Comparison of ENCODE assay signal across 16 cellular contexts in the genomic region with DNA sequence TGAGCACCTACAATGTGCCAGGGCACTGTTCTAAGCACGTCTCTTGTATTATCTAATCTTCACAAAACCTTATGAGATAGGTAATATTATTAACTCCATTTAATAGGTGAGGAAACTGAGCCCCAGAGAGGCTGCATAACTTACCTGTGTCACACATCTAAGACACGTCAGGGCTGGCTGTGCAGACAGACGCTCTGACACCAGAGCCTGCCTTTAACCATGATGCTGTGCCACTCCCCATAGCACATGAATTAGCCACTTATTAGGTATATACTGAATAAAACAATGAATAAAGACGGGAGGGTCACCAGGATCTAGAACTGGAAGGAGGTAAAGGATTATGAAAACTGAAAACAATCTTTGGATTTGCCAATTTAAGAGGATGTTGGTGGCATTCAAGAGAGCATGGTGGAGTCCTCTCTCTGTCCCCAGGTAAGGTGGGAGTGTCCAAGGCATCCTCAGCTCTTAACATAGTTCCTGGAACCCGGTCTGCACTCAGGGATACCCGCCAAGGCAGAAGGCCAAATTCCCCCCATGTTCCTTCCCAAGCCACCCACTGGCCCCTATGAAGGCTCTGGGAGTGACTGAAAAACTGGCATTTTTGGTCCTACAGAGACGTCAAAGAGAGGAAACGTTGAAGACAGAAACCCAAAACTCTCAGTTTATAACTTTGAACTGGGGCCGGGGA.
DNase-seq lines count a peak whose midpoint lies in the region; ATAC-seq lines count a peak whose summit lies in the region.
"Had no signal": no experiment of that assay in that cellular context is flagged by ENCODE, and none has a peak within 500 bp of the region (broad histone marks: within the 10 kb centered on the region; RNA-seq: fewer than 3 reads in every experiment).

No MANE protein-coding gene starts in this region.

- no peaks in the 10 kb centered on the region for H4K20me1 ChIP-seq in BLaER1

- peak overlapping the region; percentile 80 for H3K4me2 ChIP-seq in BLaER1

- H3K27ac ChIP-seq in BLaER1 (no peak overlapping the region), mucosa of rectum (ENCODE audit: low read depth in 2 of 2, low read length in 2 of 2) (peak overlapping the region; percentile 21 to 66)
- peak overlapping the region; percentile 87 for H3K27ac ChIP-seq in CD4-positive, CD25-positive, alpha-beta regulatory T cell (ENCODE audit: insufficient read depth, low read length, poor library complexity, severe bottlenecking)

- H3K9me3 Mint-ChIP-seq in CD4-positive, CD25-positive, alpha-beta regulatory T cell: peaks cover 0 to 2% (median 0%) of the 10 kb centered on the region in 7 donors

- H3K4me1 Mint-ChIP-seq in CD4-positive, CD25-positive, alpha-beta regulatory T cell: peaks cover 54 to 90% (median 75%) of the 10 kb centered on the region in 4 donors

- H3K36me3 ChIP-seq in BLaER1 (no peaks in the 10 kb centered on the region), mucosa of rectum (ENCODE audit: control insufficient read depth in 2 of 2, insufficient read depth in 2 of 2, low read length in 2 of 2) (no peaks in the 10 kb centered on the region)
- no peaks in the 10 kb centered on the region for H3K36me3 ChIP-seq in CD4-positive, CD25-positive, alpha-beta regulatory T cell (ENCODE audit: control insufficient read depth, insufficient read depth, low read length)
- H3K36me3 ChIP-seq: BE2C, transverse colon had no signal

- H3K9me3 ChIP-seq in BLaER1: no peaks in the 10 kb centered on the region
- no peaks in the 10 kb centered on the region for H3K9me3 ChIP-seq in CD4-positive, CD25-positive, alpha-beta regulatory T cell (ENCODE audit: control insufficient read depth in 2 of 2, low read length in 2 of 2)
- no peaks in the 10 kb centered on the region for H3K9me3 ChIP-seq in mucosa of rectum (ENCODE audit: control insufficient read depth in 2 of 2, low read length in 2 of 2)
- H3K9me3 ChIP-seq: BE2C, transverse colon had no signal

- no peak overlapping the region for H3K9ac ChIP-seq in BLaER1
- H3K9ac ChIP-seq in mucosa of rectum (ENCODE audit: low read depth in 1 of 2, low read length in 2 of 2): no peak overlapping the region

- H3K36me3 Mint-ChIP-seq in CD4-positive, CD25-positive, alpha-beta regulatory T cell: peaks cover 7% of the 10 kb centered on the region

- no peaks in the 10 kb centered on the region for H3K27me3 Mint-ChIP-seq in CD4-positive, CD25-positive, alpha-beta regulatory T cell

- no peaks in the 10 kb centered on the region for H3K27me3 ChIP-seq in BLaER1
- H3K27me3 ChIP-seq in CD4-positive, CD25-positive, alpha-beta regulatory T cell (ENCODE audit: control insufficient read depth, insufficient read depth, low read length): no peaks in the 10 kb centered on the region
- H3K27me3 ChIP-seq in mucosa of rectum (ENCODE audit: control insufficient read depth in 2 of 2, insufficient read depth in 2 of 2, low read length in 2 of 2): no peaks in the 10 kb centered on the region
- H3K27me3 ChIP-seq: BE2C, transverse colon had no signal

- H3K4me3 ChIP-seq in BLaER1 (no peak overlapping the region), mucosa of rectum (ENCODE audit: low read length in 2 of 2) (no peak overlapping the region)
- H3K4me3 ChIP-seq in CD4-positive, CD25-positive, alpha-beta regulatory T cell (ENCODE audit: low read depth, low read length): peak overlapping the region; percentile 27
- H3K4me3 ChIP-seq: skin epidermis, transverse colon had no signal

- H3K4me3 Mint-ChIP-seq in CD4-positive, CD25-positive, alpha-beta regulatory T cell: peak overlapping the region; percentile 80 to 91 (median 84)

- peak overlapping the region; percentile 98 to 99 (median 99) for H3K27ac Mint-ChIP-seq in CD4-positive, CD25-positive, alpha-beta regulatory T cell

- ATAC-seq in CD4-positive, CD25-positive, alpha-beta regulatory T cell (ENCODE audit: low read depth in 2 of 2): peak in 1 of 2 donors; percentile 0
- ATAC-seq in GM21390 (IDR thresholded peaks at IDR 0.05; ENCODE audit: unreplicated experiment): no peak
- ATAC-seq: esophagus mucosa, Right ventricle myocardium inferior had no signal

- peaks cover 49% of the 10 kb centered on the region for H3K4me1 ChIP-seq in BLaER1
- peaks cover 75% of the 10 kb centered on the region for H3K4me1 ChIP-seq in CD4-positive, CD25-positive, alpha-beta regulatory T cell (ENCODE audit: control insufficient read depth, insufficient read depth, low read length, poor library complexity, severe bottlenecking)
- H3K4me1 ChIP-seq in mucosa of rectum (ENCODE audit: control insufficient read depth in 2 of 2, insufficient read depth in 2 of 2, low read length in 2 of 2): peaks cover 0 to 3% of the 10 kb centered on the region in 2 donors
- H3K4me1 ChIP-seq: BE2C had no signal

- no peak for DNase-seq in CD4-positive, CD25-positive, alpha-beta regulatory T cell
- DNase-seq in activated T-cell treated with anti-CD3 and anti-CD28 coated beads, Interleukin-2, amount 50 U/mL, for 48 hours: peak; percentile 58 to 66
- DNase-seq in stimulated activated CD8-positive, alpha-beta memory T cell treated with anti-CD3 and anti-CD28 coated beads, Interleukin-4, amount 100 ng/mL, for 48 hours: no peak
- no peak for DNase-seq in DMS 273 (lab: John Stamatoyannopoulos, UW; ENCODE audit: unreplicated experiment)
- DNase-seq: BE2C, DMS79, IMR-90, NCI-H187 treated with DMSO at 0.1 percent for 48 hours, NCI-H446 treated with DMSO at 0.1 percent for 48 hours, transverse colon had no signal

Comparison
In these comparisons a context has a peak if more than half of its experiments do, and no peak if none do; other contexts are left out.
1. DNase-seq: peak in activated T-cell treated with anti-CD3 and anti-CD28 coated beads, Interleukin-2, amount 50 U/mL, for 48 hours (2 of 2); none in CD4-positive, CD25-positive, alpha-beta regulatory T cell (0 of 3), stimulated activated CD8-positive, alpha-beta memory T cell treated with anti-CD3 and anti-CD28 coated beads, Interleukin-4, amount 100 ng/mL, for 48 hours (single experiment) and DMS 273 (single experiment).